8 cellular contexts compared by ENCODE assay signal in genomic region chr11:86068951-86069407, GRCh38. TPM values are rescaled to one million over a fixed set of nuclear protein-coding genes. Genes with fewer than 3 reads are reported as not detected.
DNase-seq lines count a peak whose midpoint lies in the region; ATAC-seq lines count a peak whose summit lies in the region.

A gene with protein sequence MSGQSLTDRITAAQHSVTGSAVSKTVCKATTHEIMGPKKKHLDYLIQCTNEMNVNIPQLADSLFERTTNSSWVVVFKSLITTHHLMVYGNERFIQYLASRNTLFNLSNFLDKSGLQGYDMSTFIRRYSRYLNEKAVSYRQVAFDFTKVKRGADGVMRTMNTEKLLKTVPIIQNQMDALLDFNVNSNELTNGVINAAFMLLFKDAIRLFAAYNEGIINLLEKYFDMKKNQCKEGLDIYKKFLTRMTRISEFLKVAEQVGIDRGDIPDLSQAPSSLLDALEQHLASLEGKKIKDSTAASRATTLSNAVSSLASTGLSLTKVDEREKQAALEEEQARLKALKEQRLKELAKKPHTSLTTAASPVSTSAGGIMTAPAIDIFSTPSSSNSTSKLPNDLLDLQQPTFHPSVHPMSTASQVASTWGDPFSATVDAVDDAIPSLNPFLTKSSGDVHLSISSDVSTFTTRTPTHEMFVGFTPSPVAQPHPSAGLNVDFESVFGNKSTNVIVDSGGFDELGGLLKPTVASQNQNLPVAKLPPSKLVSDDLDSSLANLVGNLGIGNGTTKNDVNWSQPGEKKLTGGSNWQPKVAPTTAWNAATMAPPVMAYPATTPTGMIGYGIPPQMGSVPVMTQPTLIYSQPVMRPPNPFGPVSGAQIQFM (minus strand): TSS chr11:86069084. CDS start chr11:86068780, 304 bp downstream.

- H3K4me3 Mint-ChIP-seq in activated CD4-positive, alpha-beta T cell treated with anti-CD3 and anti-CD28 coated beads, Interleukin-2, amount 10 ng/mL, durations not matched to agents 7 days and 5 days: peak within 1 kb of the TSS; percentile 98

- H3K4me3 ChIP-seq in BLaER1: peak within 1 kb of the TSS; percentile 92

- peak within 1 kb of the TSS; percentile 96 for H3K27ac Mint-ChIP-seq in activated CD4-positive, alpha-beta T cell treated with anti-CD3 and anti-CD28 coated beads, Interleukin-2, amount 10 ng/mL, durations not matched to agents 7 days and 5 days

- peaks cover 30% of the 10 kb centered on the region for H3K4me1 Mint-ChIP-seq in activated CD4-positive, alpha-beta T cell treated with anti-CD3 and anti-CD28 coated beads, Interleukin-2, amount 10 ng/mL, durations not matched to agents 7 days and 5 days

- peaks cover 19% of the 10 kb centered on the region for H3K36me3 Mint-ChIP-seq in activated CD4-positive, alpha-beta T cell treated with anti-CD3 and anti-CD28 coated beads, Interleukin-2, amount 10 ng/mL, durations not matched to agents 7 days and 5 days (ENCODE audit: low read depth)

- H3K9ac ChIP-seq in BLaER1: peak within 1 kb of the TSS; percentile 89

- H3K4me1 ChIP-seq in BLaER1: peaks cover 32% of the 10 kb centered on the region

- POLR2A ChIA-PET in activated CD4-positive, alpha-beta T cell treated with anti-CD3 and anti-CD28 coated beads, Interleukin-2, amount 10 ng/mL, durations not matched to agents 7 days and 5 days (lab: Charles Lee): interaction anchor here (1.1 kb wide), 1 partner anchor 125 kb away, joined by 4 read pairs; no protein-coding TSS in a partner anchor

- DNase-seq in NCI-H69 (lab: John Stamatoyannopoulos, UW) (peak; percentile 100), cortex of kidney (lab: John Stamatoyannopoulos, UW) (peak; percentile 81), left kidney (ENCODE audit: low read depth, low spot score) (peak; percentile 100)
- DNase-seq in activated CD4-positive, alpha-beta T cell treated with anti-CD3 and anti-CD28 coated beads, Interleukin-2, amount 10 ng/mL, durations not matched to agents 7 days and 5 days: peak; percentile 98
- DNase-seq in stimulated activated CD4-positive, alpha-beta T cell treated with anti-CD3 and anti-CD28 coated beads, Interleukin-2, amount 100 ng/mL, for 24 hours: peak; percentile 97 to 98

- no peaks in the 10 kb centered on the region for H3K36me3 ChIP-seq in BLaER1

- no peaks in the 10 kb centered on the region for H3K27me3 Mint-ChIP-seq in activated CD4-positive, alpha-beta T cell treated with anti-CD3 and anti-CD28 coated beads, Interleukin-2, amount 10 ng/mL, durations not matched to agents 7 days and 5 days

- peak within 1 kb of the TSS; percentile 88 for H3K4me2 ChIP-seq in BLaER1

- no peaks in the 10 kb centered on the region for H3K9me3 ChIP-seq in BLaER1

- H3K27me3 ChIP-seq in BLaER1: no peaks in the 10 kb centered on the region

- H3K9me3 Mint-ChIP-seq in activated CD4-positive, alpha-beta T cell treated with anti-CD3 and anti-CD28 coated beads, Interleukin-2, amount 10 ng/mL, durations not matched to agents 7 days and 5 days: no peaks in the 10 kb centered on the region

- ATAC-seq in GM19328 (IDR thresholded peaks at IDR 0.05; ENCODE audit: unreplicated experiment): peak; percentile 85
- peak; percentile 81 for ATAC-seq in HG03520 (IDR thresholded peaks at IDR 0.05; ENCODE audit: unreplicated experiment)

- H3K27ac ChIP-seq in BLaER1: peak within 1 kb of the TSS; percentile 89

- CTCF ChIA-PET in activated CD4-positive, alpha-beta T cell treated with anti-CD3 and anti-CD28 coated beads, Interleukin-2, amount 10 ng/mL, durations not matched to agents 7 days and 5 days (lab: Charles Lee): interaction anchor here (1.0 to 3.0 kb wide), 14 partner anchors 10 to 214 kb away, joined by 3 to 13 read pairs (median 4); partner anchors contain the start of gene CCDC83

- peaks cover 44% of the 10 kb centered on the region for H4K20me1 ChIP-seq in BLaER1

RNA-seq across cellular contexts. Expression of the gene that starts here (rescaled TPM):
- 100 to 1,000 TPM in 1 of 2 experiments, 10 to 100 TPM in 1; 89.4 to 140 TPM for total RNA-seq in activated CD4-positive, alpha-beta T cell treated with anti-CD3 and anti-CD28 coated beads, Interleukin-2, amount 10 ng/mL, durations not matched to agents 7 days and 5 days

Comparison
In these comparisons a context has a peak if more than half of its experiments do, and no peak if none do; other contexts are left out.
1. Peak in every context shown above with its lines: DNase-seq, ATAC-seq, H3K4me3 ChIP-seq and H3K27ac ChIP-seq.